In the genomic region with DNA sequence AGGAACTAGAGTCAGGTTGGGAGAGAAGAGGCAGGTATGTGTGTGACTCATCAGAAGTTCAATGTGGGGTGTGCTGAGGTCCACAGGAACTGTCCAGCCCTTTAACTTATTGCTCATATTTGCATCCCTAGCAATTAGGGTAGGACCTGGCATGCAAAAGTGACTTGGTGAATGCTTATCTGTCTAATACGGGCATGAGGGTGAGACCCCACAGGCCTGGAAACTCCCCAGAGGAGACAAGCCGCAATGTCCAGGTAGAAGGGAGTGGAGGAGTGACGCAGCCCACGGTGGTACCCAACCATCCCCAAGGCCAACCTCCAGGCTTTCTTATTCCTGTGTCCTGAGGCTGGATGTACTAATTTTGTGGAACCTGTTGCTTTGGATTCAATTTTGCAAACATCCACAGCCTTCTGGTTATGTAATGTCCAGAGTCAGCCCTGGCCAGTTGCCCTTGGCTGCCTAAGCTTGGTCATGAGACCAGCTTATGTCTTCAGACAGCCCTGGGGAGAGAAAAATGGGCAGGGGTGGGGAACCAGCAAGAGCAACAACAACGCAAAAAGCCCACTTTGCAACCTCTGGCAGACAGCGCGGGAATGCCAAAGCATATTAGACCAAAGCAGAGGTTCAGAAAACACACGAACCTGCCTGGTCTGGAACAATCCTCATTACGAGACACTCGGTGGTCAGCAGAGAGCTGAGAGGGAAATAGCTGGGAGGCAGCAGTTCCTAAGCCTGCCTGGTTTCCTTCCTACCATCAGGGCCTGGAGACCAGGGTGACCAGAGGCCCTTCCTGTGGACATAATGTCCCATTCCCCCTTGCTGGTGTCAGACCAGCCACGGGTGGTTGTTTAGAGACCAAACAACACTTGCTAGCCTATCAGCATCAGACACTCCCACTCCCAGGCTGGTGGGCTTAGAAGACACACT, we compare ENCODE assay signal across 10 cellular contexts. TPM values are rescaled to one million over a fixed set of nuclear protein-coding genes. Genes with fewer than 3 reads are reported as not detected.
DNase-seq lines count a peak whose midpoint lies in the region; ATAC-seq and TF ChIP-seq lines count a peak whose summit lies in the region.
"Had no signal": no experiment of that assay in that cellular context is flagged by ENCODE, and none has a peak within 500 bp of the region (broad histone marks: within the 10 kb centered on the region; RNA-seq: fewer than 3 reads in every experiment).

No MANE protein-coding gene starts in this region.

- peaks cover 10% of the 10 kb centered on the region in 2 donors for H3K4me1 ChIP-seq in esophagus (ENCODE audit: control insufficient read depth in 2 of 2, insufficient read depth in 2 of 2, low read length in 1 of 2)
- peaks cover 23 to 36% of the 10 kb centered on the region in 2 donors for H3K4me1 ChIP-seq in left lung

- H3K27me3 ChIP-seq in esophagus (ENCODE audit: control insufficient read depth in 1 of 2, insufficient read depth in 2 of 2, low read length in 2 of 2) (no peaks in the 10 kb centered on the region), left lung (no peaks in the 10 kb centered on the region)

- DNase-seq in Ammon's horn (ENCODE audit: low spot score) (peak; percentile 63), left lung (no peak), sciatic nerve (ENCODE audit: low spot score) (peak; percentile 90), D341Med (ENCODE audit: low spot score) (no peak), immature natural killer cell (no peak)
- DNase-seq: cerebellar nuclear complex, RPMI8226 had no signal

- H3K4me1 Mint-ChIP-seq in immature natural killer cell: no peaks in the 10 kb centered on the region

- 65 to 74% methylated on average over 11 of the region's 11 CpGs for WGBS in esophagus, 2 donors

- no peak overlapping the region for H3K27ac Mint-ChIP-seq in immature natural killer cell

- peaks cover 0 to 11% (median 8%) of the 10 kb centered on the region in 3 donors for H3K27me3 Mint-ChIP-seq in immature natural killer cell (ENCODE audit: low read depth in 3 of 3)

- H3K4me3 Mint-ChIP-seq in immature natural killer cell: no peak overlapping the region

- H3K9me3 ChIP-seq in esophagus (ENCODE audit: control insufficient read depth in 2 of 2, insufficient read depth in 1 of 2, low read depth in 1 of 2, low read length in 1 of 2) (no peaks in the 10 kb centered on the region), left lung (no peaks in the 10 kb centered on the region)

- H3K27ac ChIP-seq in esophagus (ENCODE audit: low read depth in 2 of 2, low read length in 1 of 2) (peak overlapping the region; percentile 48 to 82), left lung (peak overlapping the region; percentile 6 to 28)

- H3K36me3 Mint-ChIP-seq in immature natural killer cell: no peaks in the 10 kb centered on the region

- TF ChIP-seq CTCF in left lung (IDR thresholded peaks at IDR 0.05): no peak

- H3K9me3 Mint-ChIP-seq in immature natural killer cell: peaks cover 0 to 5% (median 0%) of the 10 kb centered on the region in 6 donors

- H3K4me3 ChIP-seq in esophagus (ENCODE audit: low read depth in 1 of 2, low read length in 2 of 2) (no peak overlapping the region), left lung (no peak overlapping the region)

- peak; percentile 41 for ATAC-seq in left lung
- ATAC-seq in sciatic nerve: peak; percentile 89
- no peak for ATAC-seq in HG03095 (IDR thresholded peaks at IDR 0.05; ENCODE audit: unreplicated experiment)
- ATAC-seq in GM18907 (IDR thresholded peaks at IDR 0.05; ENCODE audit: unreplicated experiment): no peak

- H3K36me3 ChIP-seq in esophagus (ENCODE audit: control insufficient read depth in 2 of 2, insufficient read depth in 2 of 2, low read length in 1 of 2): no peaks in the 10 kb centered on the region
- H3K36me3 ChIP-seq in left lung: peaks cover 0 to 21% of the 10 kb centered on the region in 2 donors

- intact Hi-C loops in left lung (cut with DNase I): no loop called here
- intact Hi-C loops in sciatic nerve (cut with DNase I): no loop called here

RNA-seq across cellular contexts. Expression of gene TIMP3, which starts 49.3 kb away (rescaled TPM):
- 10 to 100 TPM in 1 of 2 donors, 1 to 10 TPM in 1; 8.9 to 24.7 TPM for polyA plus RNA-seq in esophagus
- total RNA-seq in left lung: 100 to 1,000 TPM; 277 to 308 TPM
- total RNA-seq in sciatic nerve: 560 TPM
- not detected for polyA plus RNA-seq in immature natural killer cell

Comparison
In these comparisons a context has a peak if more than half of its experiments do, and no peak if none do; other contexts are left out.
1. DNase-seq: peak in Ammon's horn (single experiment) and sciatic nerve (single experiment); none in left lung (0 of 2), D341Med (single experiment) and immature natural killer cell (0 of 3).
2. ATAC-seq: peak in left lung (single experiment) and sciatic nerve (single experiment); none in HG03095 (single experiment) and GM18907 (single experiment).